In the genomic region with DNA sequence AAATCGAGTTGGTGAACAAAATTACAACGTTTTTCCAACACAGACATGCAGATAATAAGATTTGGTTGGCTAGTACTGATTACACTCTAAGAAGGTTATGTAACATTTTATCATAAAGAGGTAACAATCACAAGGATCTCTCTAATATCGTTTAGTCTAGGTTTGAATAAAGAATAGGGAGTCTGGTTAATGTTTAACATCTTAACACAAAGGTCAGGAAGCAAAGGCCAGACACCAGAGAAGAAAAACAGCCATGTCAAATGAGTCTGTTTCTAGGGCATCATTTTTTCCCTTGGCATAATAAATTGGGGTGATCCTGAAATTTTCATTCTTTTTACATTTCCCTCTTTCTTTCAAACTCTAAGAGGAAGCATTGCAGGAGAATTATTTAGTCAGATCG, we compare ENCODE assay signal across 22 cellular contexts.
DNase-seq lines count a peak whose midpoint lies in the region; ATAC-seq and TF ChIP-seq lines count a peak whose summit lies in the region.
"Had no signal": no experiment of that assay in that cellular context is flagged by ENCODE, and none has a peak within 500 bp of the region (broad histone marks: within the 10 kb centered on the region; RNA-seq: fewer than 3 reads in every experiment).

No MANE protein-coding gene starts in this region.

- H3K27me3 ChIP-seq in hepatocyte: no peaks in the 10 kb centered on the region

- WGBS in hepatocyte (ENCODE audit: low lambda C conversion rate, missing lambda C conversion rate): 59% methylated on average over 4 of the region's 4 CpGs

- no peaks in the 10 kb centered on the region for H3K9me3 ChIP-seq in hepatocyte (ENCODE audit: low read depth)

- peak overlapping the region in 2 of 3 experiments; percentile 15 to 75 for H3K27ac Mint-ChIP-seq in nephron

- H3K36me3 Mint-ChIP-seq in nephron (ENCODE audit: low read depth): no peaks in the 10 kb centered on the region

- TF ChIP-seq POLR2A in GM18505 (IDR thresholded peaks at IDR 0.05; ENCODE audit: borderline replicate concordance, extremely low read depth, insufficient read depth, insufficient read length): no peak

- no peaks in the 10 kb centered on the region for H3K27me3 Mint-ChIP-seq in nephron (ENCODE audit: low read depth)

- H4K20me1 ChIP-seq in hepatocyte (ENCODE audit: insufficient read depth, poor library complexity, severe bottlenecking): no peaks in the 10 kb centered on the region

- H3K4me1 Mint-ChIP-seq in nephron: peaks cover 6% of the 10 kb centered on the region

- no peaks in the 10 kb centered on the region for H3K79me2 ChIP-seq in hepatocyte

- no peaks in the 10 kb centered on the region for H3K36me3 ChIP-seq in hepatocyte (replicated peaks; ENCODE audit: insufficient read depth, low read depth)

- peaks cover 4% of the 10 kb centered on the region for H3K4me1 ChIP-seq in hepatocyte (ENCODE audit: insufficient read depth)

- H2AFZ ChIP-seq in hepatocyte: peak overlapping the region; percentile 17
- H2AFZ ChIP-seq: GM23248 had no signal

- H3K27ac ChIP-seq in hepatocyte: no peak overlapping the region
- H3K27ac ChIP-seq: GM23248, HL-60, SK-N-MC had no signal

- no peak overlapping the region for H3K4me3 Mint-ChIP-seq in nephron

- peak; percentile 59 for DNase-seq in DMS53 (lab: John Stamatoyannopoulos, UW)
- peak; percentile 28 for DNase-seq in HuH-7 (ENCODE audit: low spot score)
- no peak for DNase-seq in hepatocyte (ENCODE audit: low spot score)
- DNase-seq in activated effector memory CD4-positive, alpha-beta T cell treated with anti-CD3 and anti-CD28 coated beads, Interleukin-2, amount 50 U/mL, for 16 hours: no peak
- no peak for DNase-seq in mucosa of gallbladder (ENCODE audit: low spot score)
- no peak for DNase-seq in posterior vena cava (ENCODE audit: low spot score)
- DNase-seq: Calu3, GM23248, H7, KBM-7, MV-4-11, NCI-H1105, NCI-H146, NCI-H1930, NCI-H446, NCI-H524 treated with DMSO at 0.1 percent for 48 hours, SHP77 treated with DMSO at 0.1 percent for 48 hours had no signal

- TF ChIP-seq CTCF in hepatocyte (IDR thresholded peaks at IDR 0.05; ENCODE audit: poor library complexity) (no peak), nephron (IDR thresholded peaks at IDR 0.05; ENCODE audit: unreplicated experiment in 3 of 3) (no peak)

- no peak overlapping the region for H3K4me3 ChIP-seq in hepatocyte
- H3K4me3 ChIP-seq: GM23248, SK-N-MC had no signal

- intact Hi-C loops in posterior vena cava (cut with DNase I): no loop called here

- no peaks in the 10 kb centered on the region for H3K9me3 Mint-ChIP-seq in nephron

- H3K9me2 ChIP-seq in hepatocyte (replicated peaks; ENCODE audit: insufficient read depth): no peaks in the 10 kb centered on the region

- ATAC-seq in GM18505 (IDR thresholded peaks at IDR 0.05; ENCODE audit: unreplicated experiment): no peak
- ATAC-seq: Panc1 had no signal

- no peak overlapping the region for H3K4me2 ChIP-seq in hepatocyte

Comparison
In these comparisons a context has a peak if more than half of its experiments do, and no peak if none do; other contexts are left out.
1. DNase-seq: peak in DMS53 (single experiment) and HuH-7 (single experiment); none in hepatocyte (single experiment), activated effector memory CD4-positive, alpha-beta T cell treated with anti-CD3 and anti-CD28 coated beads, Interleukin-2, amount 50 U/mL, for 16 hours (single experiment), mucosa of gallbladder (single experiment) and posterior vena cava (single experiment).